In genomic region chr2:235468978-235469694, GRCh38 we compare ENCODE assay signal across 8 cellular contexts. TPM values are rescaled to one million over a fixed set of nuclear protein-coding genes. Genes with fewer than 3 reads are reported as not detected.
DNase-seq lines count a peak whose midpoint lies in the region; ATAC-seq and TF ChIP-seq lines count a peak whose summit lies in the region.

No MANE protein-coding gene starts in this region.

- no peak overlapping the region for H3K4me3 Mint-ChIP-seq in activated CD4-positive, alpha-beta T cell treated with anti-CD3 and anti-CD28 coated beads for 36 hours

- DNase-seq in Daoy (ENCODE audit: low read depth): peak; percentile 89
- peak; percentile 88 for DNase-seq in Panc1 (ENCODE audit: low read depth, low spot score)
- peak; percentile 56 for DNase-seq in fibroblast of the conjunctiva (ENCODE audit: low read depth)
- peak in 1 of 2 donors; percentile 18 for DNase-seq in psoas muscle
- DNase-seq in GM13976 (ENCODE audit: low spot score): no peak
- DNase-seq in activated CD4-positive, alpha-beta T cell treated with anti-CD3 and anti-CD28 coated beads for 36 hours: no peak
- no peak for DNase-seq in DMS114 treated with DMSO at 0.1 percent for 48 hours (lab: John Stamatoyannopoulos, UW; ENCODE audit: unreplicated experiment)
- DNase-seq in HuH-7 (ENCODE audit: low spot score): no peak

- H3K36me3 Mint-ChIP-seq in activated CD4-positive, alpha-beta T cell treated with anti-CD3 and anti-CD28 coated beads for 36 hours (ENCODE audit: low read depth): no peaks in the 10 kb centered on the region

- no peaks in the 10 kb centered on the region for H3K4me1 Mint-ChIP-seq in activated CD4-positive, alpha-beta T cell treated with anti-CD3 and anti-CD28 coated beads for 36 hours

- H3K36me3 ChIP-seq in Panc1 (ENCODE audit: control insufficient read depth, insufficient read depth, low read length) (no peaks in the 10 kb centered on the region), psoas muscle (ENCODE audit: insufficient read depth in 1 of 2, low read depth in 1 of 2) (no peaks in the 10 kb centered on the region)

- H3K4me1 ChIP-seq in Panc1 (ENCODE audit: control insufficient read depth, insufficient read depth, low read length) (peaks cover 7% of the 10 kb centered on the region), psoas muscle (peaks cover 12% of the 10 kb centered on the region)

- no peaks in the 10 kb centered on the region for H3K9me3 ChIP-seq in Panc1 (ENCODE audit: control insufficient read depth, insufficient read depth, low read depth, low read length)
- H3K9me3 ChIP-seq in psoas muscle: no peaks in the 10 kb centered on the region

- ATAC-seq in Panc1: peak; percentile 96
- peak; percentile 95 to 98 (median 96) for ATAC-seq in psoas muscle
- ATAC-seq in activated CD4-positive, alpha-beta T cell treated with anti-CD3 and anti-CD28 coated beads for 36 hours: no peak

- POLR2A ChIA-PET in Panc1 (lab: Charles Lee): no interaction called here
- POLR2A ChIA-PET in activated CD4-positive, alpha-beta T cell treated with anti-CD3 and anti-CD28 coated beads for 36 hours (lab: Charles Lee): no interaction called here

- peaks cover 6% of the 10 kb centered on the region for H3K27me3 Mint-ChIP-seq in activated CD4-positive, alpha-beta T cell treated with anti-CD3 and anti-CD28 coated beads for 36 hours

- H3K27ac Mint-ChIP-seq in activated CD4-positive, alpha-beta T cell treated with anti-CD3 and anti-CD28 coated beads for 36 hours: no peak overlapping the region

- BruUV-seq in Panc1 (replicated peaks; lab: Mats Ljungman, UMichigan): no TSS peak

- H3K4me3 ChIP-seq in Panc1 (ENCODE audit: low read depth in 2 of 2, low read length in 2 of 2) (peak overlapping the region in 1 of 2 experiments; percentile 54; a peak in 2 of 4 replicates), psoas muscle (no peak overlapping the region)

- H3K9me3 Mint-ChIP-seq in activated CD4-positive, alpha-beta T cell treated with anti-CD3 and anti-CD28 coated beads for 36 hours (ENCODE audit: low read depth): no peaks in the 10 kb centered on the region

- CTCF ChIA-PET in Panc1 (lab: Charles Lee): no interaction called here
- CTCF ChIA-PET in activated CD4-positive, alpha-beta T cell treated with anti-CD3 and anti-CD28 coated beads for 36 hours (lab: Charles Lee): no interaction called here

- H3K27ac ChIP-seq in Panc1 (ENCODE audit: low read length) (peak overlapping the region; percentile 35), psoas muscle (no peak overlapping the region)

- H3K27me3 ChIP-seq in Panc1 (ENCODE audit: control insufficient read depth, insufficient read depth, low read length): no peaks in the 10 kb centered on the region
- H3K27me3 ChIP-seq in psoas muscle (ENCODE audit: insufficient read depth in 3 of 3, low read length in 2 of 3): peaks cover 0 to 3% (median 0%) of the 10 kb centered on the region in 3 donors

- TF ChIP-seq CTCF in Panc1 (IDR thresholded peaks at IDR 0.05) (no peak), psoas muscle (IDR thresholded peaks at IDR 0.05) (no peak), GM13976 (IDR thresholded peaks at IDR 0.05; ENCODE audit: borderline replicate concordance, control extremely low read depth, extremely low read depth, insufficient read depth, missing control alignments) (no peak)

- 12 to 18% (median 17%) methylated on average over 9 of the region's 9 CpGs for WGBS in psoas muscle, 3 donors

- in situ Hi-C loops in Panc1 (cut with HindIII; ENCODE audit: low pct_unique_long_range_greater_than_20kb, low sequenced_read_pairs) (no loop called here), GM13976 (cut with MboI; ENCODE audit: low sequenced_read_pairs, unreplicated experiment) (no loop called here)

- intact Hi-C loops in Panc1 (cut with micrococcal nuclease; ENCODE audit: unreplicated experiment) (no loop called here), psoas muscle (cut with DNase I) (loop anchor here in 1 of 2 donors (2.0 kb wide), 1 partner anchor 36 kb away; no protein-coding TSS in a partner anchor)
- intact Hi-C loops in activated CD4-positive, alpha-beta T cell treated with anti-CD3 and anti-CD28 coated beads for 36 hours (cut with DNase I, micrococcal nuclease): no loop called here

RNA-seq across cellular contexts. Expression of gene AGAP1, which starts 24.7 kb away (rescaled TPM):
- total RNA-seq in Daoy (2014; rRNA removed; shearing (Covaris generic)): 7.2 and 9.3 TPM in 2 replicates
- 38.9 TPM for total RNA-seq in Panc1 (2021; ENCODE audit: unreplicated experiment)
- 31.6 TPM for polyA plus RNA-seq in Panc1 (2012; ENCODE audit: insufficient read length)
- total RNA-seq in psoas muscle: 10 to 100 TPM; 14.3 to 21.6 (median 18.6) TPM
- polyA plus RNA-seq in psoas muscle: 10 to 100 TPM in 1 of 3 donors, 1 to 10 TPM in 2; 4.2 to 19.6 (median 5.8) TPM
- 1 to 10 TPM; 2.2 TPM for total RNA-seq in activated CD4-positive, alpha-beta T cell treated with anti-CD3 and anti-CD28 coated beads for 36 hours

Comparison
In these comparisons a context has a peak if more than half of its experiments do, and no peak if none do; other contexts are left out.
1. DNase-seq: peak in Daoy (single experiment), Panc1 (single experiment) and fibroblast of the conjunctiva (single experiment); none in GM13976 (single experiment), activated CD4-positive, alpha-beta T cell treated with anti-CD3 and anti-CD28 coated beads for 36 hours (single experiment), DMS114 treated with DMSO at 0.1 percent for 48 hours (single experiment) and HuH-7 (single experiment).